Comparison of ENCODE assay signal across 34 cellular contexts in the genomic region with DNA sequence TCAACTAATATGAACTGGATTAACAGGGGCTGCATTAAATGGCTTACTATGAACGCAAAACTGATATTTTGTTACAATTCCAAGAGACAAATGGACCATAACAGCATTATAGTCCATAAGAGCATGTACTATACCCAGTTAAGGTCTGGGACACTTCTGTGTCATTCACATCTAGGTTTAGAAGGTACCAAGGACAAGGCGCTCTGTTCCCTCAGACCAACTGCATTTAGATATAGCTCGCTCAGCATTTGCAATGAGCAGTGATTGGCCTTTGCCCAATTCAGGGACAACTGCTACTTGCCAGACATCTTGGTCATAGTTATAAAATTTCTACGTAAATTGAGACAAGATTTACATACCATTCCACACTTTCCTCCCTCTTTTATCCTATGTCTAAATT.
"Had no signal": no experiment of that assay in that cellular context is flagged by ENCODE, and none has a peak within 500 bp of the region (broad histone marks: within the 10 kb centered on the region; RNA-seq: fewer than 3 reads in every experiment).

No MANE protein-coding gene starts in this region.

- H3K9ac ChIP-seq: KMS-11 had no signal

- H3K9me3 ChIP-seq: MG63 had no signal

- DNase-seq: Karpas-422, Kasumi-1, MG63, MM.1S, MV-4-11, NCI-H1048, NCI-H1092, NCI-H1092 treated with DMSO at 0.1 percent for 48 hours, NCI-H1105, NCI-H1105 treated with DMSO at 0.1 percent for 48 hours, NCI-H1417, NCI-H1417 treated with DMSO at 0.1 percent for 48 hours, NCI-H1436, NCI-H1436 treated with DMSO at 0.1 percent for 48 hours, NCI-H146, NCI-H1694, NCI-H1694 treated with DMSO at 0.1 percent for 48 hours, NCI-H187, NCI-H187 treated with DMSO at 0.1 percent for 48 hours, NCI-H1930, NCI-H2029, NCI-H2029 treated with DMSO at 0.1 percent for 48 hours, NCI-H2081, NCI-H2081 treated with DMSO at 0.1 percent for 48 hours, NCI-H2107, NCI-H2171, NCI-H2171 treated with DMSO at 0.1 percent for 48 hours, NCI-H2227 treated with DMSO at 0.1 percent for 48 hours, NCI-H226, NCI-H345, NCI-H446, NCI-H446 treated with DMSO at 0.1 percent for 48 hours, NCI-H510A had no signal

- H3K27me3 ChIP-seq: MG63 had no signal

- H3K4me2 ChIP-seq: KMS-11 had no signal

- H3K4me3 ChIP-seq: MG63 had no signal

- H3K36me3 ChIP-seq: MG63 had no signal

- H3K27ac ChIP-seq: KMS-11 had no signal
